In the genomic region with DNA sequence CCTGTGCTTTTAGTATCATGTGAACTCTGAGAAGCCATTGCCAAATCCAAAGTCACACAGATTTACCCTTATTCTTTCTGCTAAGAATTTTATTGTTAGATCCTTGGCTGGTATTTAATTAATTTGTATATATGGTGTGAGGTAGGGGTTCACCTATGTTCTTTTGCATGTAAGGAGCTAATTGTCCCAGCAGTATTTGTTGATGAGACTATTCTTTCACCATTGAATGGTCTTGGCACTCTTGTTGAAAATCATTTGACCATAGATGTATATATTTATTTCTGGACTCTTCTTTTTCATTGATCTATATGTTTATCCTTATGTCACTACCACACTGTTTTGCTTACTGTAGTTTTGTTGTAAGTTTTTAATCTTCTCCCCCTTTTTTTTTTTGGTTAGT, we compare ENCODE assay signal across 8 cellular contexts.
"Had no signal": no experiment of that assay in that cellular context is flagged by ENCODE, and none has a peak within 500 bp of the region (broad histone marks: within the 10 kb centered on the region; RNA-seq: fewer than 3 reads in every experiment).

No MANE protein-coding gene starts in this region.

- DNase-seq: H9, HCEC 1CT, HFFc6, KG1 had no signal

- H3K27ac Mint-ChIP-seq: GM23338 had no signal

- H3K4me3 Mint-ChIP-seq: GM23338, H9, HFFc6 had no signal

- H3K4me2 ChIP-seq: GM23338 had no signal

- H2AFZ ChIP-seq: GM23338 had no signal

- H3K4me3 ChIP-seq: GM23338 had no signal

- FAIRE-seq: H1, H54 had no signal

- H3K27me3 Mint-ChIP-seq: IgD-negative memory B cell had no signal

- ATAC-seq: GM23338 had no signal

- H3K4me1 Mint-ChIP-seq: GM23338, H9 had no signal
